ENCODE assay signal across 1 cellular context in the genomic region with DNA sequence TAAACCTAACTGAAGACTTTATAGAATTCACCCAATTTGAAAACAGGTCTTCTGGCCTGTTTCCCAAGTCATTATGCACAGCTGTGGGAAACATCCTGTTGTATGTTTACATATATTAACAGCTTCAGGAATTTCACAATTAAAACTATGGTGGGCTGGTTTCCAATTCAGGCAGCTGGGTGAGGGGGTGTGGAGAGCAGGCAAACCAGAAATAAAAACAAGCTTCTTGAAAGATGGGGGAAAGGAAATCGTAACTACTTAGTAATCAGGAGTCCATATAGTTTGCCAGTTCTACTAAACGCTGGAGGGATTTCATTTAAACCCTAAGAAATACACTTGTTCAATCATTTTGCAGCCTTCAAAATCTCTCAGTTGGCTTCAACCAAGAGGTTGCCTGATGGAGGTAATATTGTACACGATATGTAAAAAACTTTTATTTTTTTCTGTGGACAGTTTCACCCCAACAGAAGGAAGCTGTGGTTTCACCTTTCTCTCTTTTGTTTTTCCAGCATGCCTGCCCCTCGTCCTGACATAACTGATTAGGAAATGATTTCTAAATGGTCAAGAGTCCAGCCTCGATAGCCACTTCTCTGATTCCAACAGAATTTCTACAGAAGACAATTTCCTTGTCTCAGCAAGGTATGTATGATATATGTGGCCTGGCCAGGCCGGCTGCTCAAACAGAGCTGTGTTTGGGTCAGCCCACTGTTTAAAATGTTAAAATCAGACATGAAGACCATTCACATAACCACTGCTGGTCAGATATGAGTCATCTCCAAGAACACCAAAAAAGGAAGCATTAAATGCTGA.
A peak's percentile ranks its signal among the peaks of the same experiment; 100 is the strongest.
TF ChIP-seq lines count a peak whose summit lies in the region.

No MANE protein-coding gene starts in this region.

TF ChIP-seq in IMR-90, 13 proteins besides CTCF, POLR2A, EP300 and RAD21:
- peak; percentile 75 for TF ChIP-seq FOS (IDR thresholded peaks at IDR 0.05; ENCODE audit: low read depth, low read length)
- TF ChIP-seq MAZ (IDR thresholded peaks at IDR 0.05; ENCODE audit: borderline replicate concordance, low read depth, low read length) = no peak
- no peak for TF ChIP-seq NFE2L2 (IDR thresholded peaks at IDR 0.05; ENCODE audit: low read depth, low read length)
- no peak for TF ChIP-seq CHD1 (IDR thresholded peaks at IDR 0.05; ENCODE audit: low read depth, low read length)
